In the genomic region with DNA sequence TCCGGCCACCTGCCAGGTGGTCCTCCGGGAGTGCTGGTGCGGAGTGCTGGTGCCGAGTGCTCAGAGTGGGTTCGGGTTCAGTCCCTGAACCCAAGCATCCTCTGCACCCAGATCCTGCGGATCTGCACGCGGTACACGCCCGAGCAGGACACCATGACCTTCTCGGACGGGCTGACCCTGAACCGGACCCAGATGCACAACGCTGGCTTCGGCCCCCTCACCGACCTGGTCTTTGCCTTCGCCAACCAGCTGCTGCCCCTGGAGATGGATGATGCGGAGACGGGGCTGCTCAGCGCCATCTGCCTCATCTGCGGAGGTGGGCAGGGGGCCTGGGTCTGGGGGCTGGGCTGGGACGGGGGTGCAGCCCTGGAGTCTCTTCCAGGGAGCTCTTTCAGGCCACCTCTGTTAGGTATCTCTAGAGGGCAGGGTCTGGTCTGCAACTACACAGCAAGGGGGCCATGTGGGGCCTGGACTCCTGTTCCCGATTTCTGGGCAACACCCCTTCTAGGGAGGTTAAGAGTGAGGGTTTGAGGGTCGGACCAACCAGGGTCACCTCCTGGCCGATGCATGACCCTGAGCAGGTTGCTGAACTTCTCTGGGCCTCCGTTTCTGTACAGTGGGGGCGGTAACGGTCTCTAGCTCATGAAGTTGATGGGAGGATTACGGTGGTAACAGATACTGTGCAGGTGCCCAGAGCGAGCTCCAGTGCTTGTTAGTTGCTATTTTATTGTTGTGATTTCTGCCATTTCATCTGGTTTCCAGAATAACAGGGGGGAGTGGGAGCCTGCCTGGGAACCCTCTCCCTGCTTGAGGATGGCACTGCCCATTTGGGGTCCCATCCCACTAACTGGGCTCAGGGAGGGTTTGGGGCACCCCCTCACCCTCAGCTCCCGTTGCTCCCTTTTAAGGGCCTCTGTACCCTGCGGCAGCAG, we compare ENCODE assay signal across 13 cellular contexts. TPM values are rescaled to one million over a fixed set of nuclear protein-coding genes. Genes with fewer than 3 reads are reported as not detected.
A peak's percentile ranks its signal among the peaks of the same experiment; 100 is the strongest.
DNase-seq lines count a peak whose midpoint lies in the region; ATAC-seq and TF ChIP-seq lines count a peak whose summit lies in the region.
"Had no signal": no experiment of that assay in that cellular context is flagged by ENCODE, and none has a peak within 500 bp of the region (broad histone marks: within the 10 kb centered on the region; RNA-seq: fewer than 3 reads in every experiment).

No MANE protein-coding gene starts in this region.

- TF ChIP-seq POLR2A in esophagus squamous epithelium (IDR thresholded peaks at IDR 0.05): no peak

- peak; percentile 4 for ATAC-seq in omental fat pad (ENCODE audit: low FRiP score)

- H3K36me3 ChIP-seq in esophagus squamous epithelium: peaks cover 11 to 56% (median 18%) of the 10 kb centered on the region in 3 donors
- peaks cover 52% of the 10 kb centered on the region for H3K36me3 ChIP-seq in MG63

- peaks cover 15 to 69% (median 25%) of the 10 kb centered on the region in 3 donors for H3K4me1 ChIP-seq in esophagus squamous epithelium

- intact Hi-C loops in esophagus squamous epithelium (cut with DNase I): loop anchor here (2.0 to 10.0 kb wide), 2 partner anchors 52 to 160 kb away; no protein-coding TSS in a partner anchor

- 88 to 89% methylated on average over 15 of the region's 32 CpGs for WGBS in esophagus squamous epithelium, 2 donors

- H3K4me3 ChIP-seq in esophagus squamous epithelium: no peak overlapping the region
- H3K4me3 ChIP-seq in MG63: no peak overlapping the region
- H3K4me3 ChIP-seq: body of pancreas, suprapubic skin had no signal

- DNase-seq in DMS 273 (lab: John Stamatoyannopoulos, UW; ENCODE audit: unreplicated experiment) (peak; percentile 53), DMS 273 treated with DMSO at 0.1 percent for 48 hours (lab: John Stamatoyannopoulos, UW) (no peak), NCI-H1694 (lab: John Stamatoyannopoulos, UW) (peak; percentile 34), esophagus squamous epithelium (lab: John Stamatoyannopoulos, UW) (no peak), omental fat pad (ENCODE audit: low spot score) (no peak), MG63 (no peak), SW 1271 (lab: John Stamatoyannopoulos, UW) (no peak), NCI-H1436 (lab: John Stamatoyannopoulos, UW) (no peak)

- TF ChIP-seq CTCF in esophagus squamous epithelium (IDR thresholded peaks at IDR 0.05) (no peak), omental fat pad (IDR thresholded peaks at IDR 0.05) (no peak)

- H3K9me3 ChIP-seq in esophagus squamous epithelium: no peaks in the 10 kb centered on the region
- H3K9me3 ChIP-seq in MG63: no peaks in the 10 kb centered on the region
- H3K9me3 ChIP-seq: body of pancreas, suprapubic skin had no signal

- peak overlapping the region in 3 of 4 donors; percentile 9 to 34 (median 31) for H3K27ac ChIP-seq in esophagus squamous epithelium
- H3K27ac ChIP-seq: 22Rv1, body of pancreas, suprapubic skin had no signal

- H3K27me3 ChIP-seq in esophagus squamous epithelium (no peaks in the 10 kb centered on the region), MG63 (no peaks in the 10 kb centered on the region)
- H3K27me3 ChIP-seq: body of pancreas, suprapubic skin had no signal

RNA-seq across cellular contexts. Expression of a gene that starts 10.1 kb away (rescaled TPM):
- total RNA-seq in esophagus squamous epithelium (1 to 10 TPM in 1 of 4 donors, under 1 TPM in 2, not detected in 1; 0.38 to 1.7 (median 0.47) TPM), omental fat pad (1 to 10 TPM in 1 of 4 donors, under 1 TPM in 1, not detected in 2; 0.60 to 2.0 TPM)
- total RNA-seq in MG63 (2014; rRNA removed; shearing (Covaris generic); ENCODE audit: low replicate concordance): not detected in 2 replicates
- total RNA-seq: natural killer cell treated with Interleukin-12 subunit alpha and Interleukin-12 subunit beta and Interleukin-15 and Interleukin-18, amount 100 ng/mL, for 72 hours; PC-3 had no signal

RNA-seq across cellular contexts. Expression of a gene that starts 45.5 kb away (rescaled TPM):
- total RNA-seq in esophagus squamous epithelium (10 to 100 TPM in 2 of 4 donors, 1 to 10 TPM in 2; 6.7 to 14.2 (median 10.8) TPM), omental fat pad (10 to 100 TPM; 26.7 to 61.5 (median 35.9) TPM)
- 8.9 and 11.2 TPM in 2 replicates for total RNA-seq in MG63 (2014; rRNA removed; shearing (Covaris generic); ENCODE audit: low replicate concordance)

Comparison
In these comparisons a context has a peak if more than half of its experiments do, and no peak if none do; other contexts are left out.
1. DNase-seq: peak in DMS 273 (single experiment) and NCI-H1694 (single experiment); none in DMS 273 treated with DMSO at 0.1 percent for 48 hours (single experiment), esophagus squamous epithelium (single experiment), omental fat pad (single experiment), MG63 (single experiment), SW 1271 (0 of 2) and NCI-H1436 (single experiment).